2 cellular contexts compared by ENCODE assay signal in the genomic region with DNA sequence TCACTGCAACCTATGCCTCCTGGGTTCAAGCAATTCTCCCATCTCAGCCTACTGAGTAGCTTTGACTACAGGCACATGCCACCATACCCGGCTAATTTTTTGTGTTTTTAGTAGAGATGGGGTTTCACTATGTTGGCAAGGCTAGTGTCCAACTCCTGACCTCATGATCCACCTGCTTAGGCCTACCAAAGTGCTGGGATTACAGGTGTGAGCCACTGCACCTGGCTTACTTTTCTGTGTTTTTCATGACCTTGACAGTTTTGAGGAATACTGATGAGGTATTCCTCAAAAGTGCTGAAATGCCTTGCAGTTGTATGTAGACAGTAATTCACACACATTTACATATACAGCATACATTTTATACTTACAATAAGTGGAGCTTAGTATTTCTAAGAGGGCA.
TF ChIP-seq lines count a peak whose summit lies in the region.

No MANE protein-coding gene starts in this region.

TF ChIP-seq in HepG2, 621 proteins besides CTCF, POLR2A, EP300 and RAD21:
- no peak for TF ChIP-seq SSRP1 (CRISPR knock-in tag; IDR thresholded peaks at IDR 0.05)
- TF ChIP-seq ZNF652 (CRISPR knock-in tag; IDR thresholded peaks at IDR 0.05; ENCODE audit: borderline replicate concordance, low read depth), result no peak
- TF ChIP-seq ZBTB21 (CRISPR knock-in tag; IDR thresholded peaks at IDR 0.05), result no peak
- TF ChIP-seq HOXA7 (CRISPR knock-in tag; IDR thresholded peaks at IDR 0.05), result no peak
- TF ChIP-seq KDM1A (CRISPR knock-in tag; IDR thresholded peaks at IDR 0.05), result no peak

TF ChIP-seq in H1, 55 proteins besides CTCF, POLR2A, EP300 and RAD21:
- TF ChIP-seq ASH2L (IDR thresholded peaks at IDR 0.05; ENCODE audit: low read length), result no peak
- TF ChIP-seq, protein P1, sequence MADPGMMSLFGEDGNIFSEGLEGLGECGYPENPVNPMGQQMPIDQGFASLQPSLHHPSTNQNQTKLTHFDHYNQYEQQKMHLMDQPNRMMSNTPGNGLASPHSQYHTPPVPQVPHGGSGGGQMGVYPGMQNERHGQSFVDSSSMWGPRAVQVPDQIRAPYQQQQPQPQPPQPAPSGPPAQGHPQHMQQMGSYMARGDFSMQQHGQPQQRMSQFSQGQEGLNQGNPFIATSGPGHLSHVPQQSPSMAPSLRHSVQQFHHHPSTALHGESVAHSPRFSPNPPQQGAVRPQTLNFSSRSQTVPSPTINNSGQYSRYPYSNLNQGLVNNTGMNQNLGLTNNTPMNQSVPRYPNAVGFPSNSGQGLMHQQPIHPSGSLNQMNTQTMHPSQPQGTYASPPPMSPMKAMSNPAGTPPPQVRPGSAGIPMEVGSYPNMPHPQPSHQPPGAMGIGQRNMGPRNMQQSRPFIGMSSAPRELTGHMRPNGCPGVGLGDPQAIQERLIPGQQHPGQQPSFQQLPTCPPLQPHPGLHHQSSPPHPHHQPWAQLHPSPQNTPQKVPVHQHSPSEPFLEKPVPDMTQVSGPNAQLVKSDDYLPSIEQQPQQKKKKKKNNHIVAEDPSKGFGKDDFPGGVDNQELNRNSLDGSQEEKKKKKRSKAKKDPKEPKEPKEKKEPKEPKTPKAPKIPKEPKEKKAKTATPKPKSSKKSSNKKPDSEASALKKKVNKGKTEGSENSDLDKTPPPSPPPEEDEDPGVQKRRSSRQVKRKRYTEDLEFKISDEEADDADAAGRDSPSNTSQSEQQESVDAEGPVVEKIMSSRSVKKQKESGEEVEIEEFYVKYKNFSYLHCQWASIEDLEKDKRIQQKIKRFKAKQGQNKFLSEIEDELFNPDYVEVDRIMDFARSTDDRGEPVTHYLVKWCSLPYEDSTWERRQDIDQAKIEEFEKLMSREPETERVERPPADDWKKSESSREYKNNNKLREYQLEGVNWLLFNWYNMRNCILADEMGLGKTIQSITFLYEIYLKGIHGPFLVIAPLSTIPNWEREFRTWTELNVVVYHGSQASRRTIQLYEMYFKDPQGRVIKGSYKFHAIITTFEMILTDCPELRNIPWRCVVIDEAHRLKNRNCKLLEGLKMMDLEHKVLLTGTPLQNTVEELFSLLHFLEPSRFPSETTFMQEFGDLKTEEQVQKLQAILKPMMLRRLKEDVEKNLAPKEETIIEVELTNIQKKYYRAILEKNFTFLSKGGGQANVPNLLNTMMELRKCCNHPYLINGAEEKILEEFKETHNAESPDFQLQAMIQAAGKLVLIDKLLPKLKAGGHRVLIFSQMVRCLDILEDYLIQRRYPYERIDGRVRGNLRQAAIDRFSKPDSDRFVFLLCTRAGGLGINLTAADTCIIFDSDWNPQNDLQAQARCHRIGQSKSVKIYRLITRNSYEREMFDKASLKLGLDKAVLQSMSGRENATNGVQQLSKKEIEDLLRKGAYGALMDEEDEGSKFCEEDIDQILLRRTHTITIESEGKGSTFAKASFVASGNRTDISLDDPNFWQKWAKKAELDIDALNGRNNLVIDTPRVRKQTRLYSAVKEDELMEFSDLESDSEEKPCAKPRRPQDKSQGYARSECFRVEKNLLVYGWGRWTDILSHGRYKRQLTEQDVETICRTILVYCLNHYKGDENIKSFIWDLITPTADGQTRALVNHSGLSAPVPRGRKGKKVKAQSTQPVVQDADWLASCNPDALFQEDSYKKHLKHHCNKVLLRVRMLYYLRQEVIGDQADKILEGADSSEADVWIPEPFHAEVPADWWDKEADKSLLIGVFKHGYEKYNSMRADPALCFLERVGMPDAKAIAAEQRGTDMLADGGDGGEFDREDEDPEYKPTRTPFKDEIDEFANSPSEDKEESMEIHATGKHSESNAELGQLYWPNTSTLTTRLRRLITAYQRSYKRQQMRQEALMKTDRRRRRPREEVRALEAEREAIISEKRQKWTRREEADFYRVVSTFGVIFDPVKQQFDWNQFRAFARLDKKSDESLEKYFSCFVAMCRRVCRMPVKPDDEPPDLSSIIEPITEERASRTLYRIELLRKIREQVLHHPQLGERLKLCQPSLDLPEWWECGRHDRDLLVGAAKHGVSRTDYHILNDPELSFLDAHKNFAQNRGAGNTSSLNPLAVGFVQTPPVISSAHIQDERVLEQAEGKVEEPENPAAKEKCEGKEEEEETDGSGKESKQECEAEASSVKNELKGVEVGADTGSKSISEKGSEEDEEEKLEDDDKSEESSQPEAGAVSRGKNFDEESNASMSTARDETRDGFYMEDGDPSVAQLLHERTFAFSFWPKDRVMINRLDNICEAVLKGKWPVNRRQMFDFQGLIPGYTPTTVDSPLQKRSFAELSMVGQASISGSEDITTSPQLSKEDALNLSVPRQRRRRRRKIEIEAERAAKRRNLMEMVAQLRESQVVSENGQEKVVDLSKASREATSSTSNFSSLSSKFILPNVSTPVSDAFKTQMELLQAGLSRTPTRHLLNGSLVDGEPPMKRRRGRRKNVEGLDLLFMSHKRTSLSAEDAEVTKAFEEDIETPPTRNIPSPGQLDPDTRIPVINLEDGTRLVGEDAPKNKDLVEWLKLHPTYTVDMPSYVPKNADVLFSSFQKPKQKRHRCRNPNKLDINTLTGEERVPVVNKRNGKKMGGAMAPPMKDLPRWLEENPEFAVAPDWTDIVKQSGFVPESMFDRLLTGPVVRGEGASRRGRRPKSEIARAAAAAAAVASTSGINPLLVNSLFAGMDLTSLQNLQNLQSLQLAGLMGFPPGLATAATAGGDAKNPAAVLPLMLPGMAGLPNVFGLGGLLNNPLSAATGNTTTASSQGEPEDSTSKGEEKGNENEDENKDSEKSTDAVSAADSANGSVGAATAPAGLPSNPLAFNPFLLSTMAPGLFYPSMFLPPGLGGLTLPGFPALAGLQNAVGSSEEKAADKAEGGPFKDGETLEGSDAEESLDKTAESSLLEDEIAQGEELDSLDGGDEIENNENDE (IDR thresholded peaks at IDR 0.05; ENCODE audit: insufficient replicate concordance, low read length), result no peak
- no peak for TF ChIP-seq GABPA (IDR thresholded peaks at IDR 0.05; ENCODE audit: borderline replicate concordance, insufficient read depth, low read length)
- TF ChIP-seq SP1 (IDR thresholded peaks at IDR 0.05; ENCODE audit: low read depth, low read length), result no peak
- no peak for TF ChIP-seq TEAD4 (IDR thresholded peaks at IDR 0.05; ENCODE audit: low read depth, low read length)
- TF ChIP-seq MAFK (IDR thresholded peaks at IDR 0.05; ENCODE audit: low read depth, low read length), result no peak
- no peak for TF ChIP-seq SIX5 (IDR thresholded peaks at IDR 0.05; ENCODE audit: low read depth, low read length)
- TF ChIP-seq, protein P2, sequence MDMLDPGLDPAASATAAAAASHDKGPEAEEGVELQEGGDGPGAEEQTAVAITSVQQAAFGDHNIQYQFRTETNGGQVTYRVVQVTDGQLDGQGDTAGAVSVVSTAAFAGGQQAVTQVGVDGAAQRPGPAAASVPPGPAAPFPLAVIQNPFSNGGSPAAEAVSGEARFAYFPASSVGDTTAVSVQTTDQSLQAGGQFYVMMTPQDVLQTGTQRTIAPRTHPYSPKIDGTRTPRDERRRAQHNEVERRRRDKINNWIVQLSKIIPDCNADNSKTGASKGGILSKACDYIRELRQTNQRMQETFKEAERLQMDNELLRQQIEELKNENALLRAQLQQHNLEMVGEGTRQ (IDR thresholded peaks at IDR 0.05; ENCODE audit: low read length), result no peak
- TF ChIP-seq SIRT6 (IDR thresholded peaks at IDR 0.05; ENCODE audit: low read length), result no peak
- TF ChIP-seq SP4 (IDR thresholded peaks at IDR 0.05; ENCODE audit: low read length), result no peak
- TF ChIP-seq SP2 (IDR thresholded peaks at IDR 0.05; ENCODE audit: low read length), result no peak
- no peak for TF ChIP-seq CBX5 (IDR thresholded peaks at IDR 0.05; ENCODE audit: low read depth, low read length)
- TF ChIP-seq BCL11A (IDR thresholded peaks at IDR 0.05; ENCODE audit: low read depth in 2 of 2, low read length in 2 of 2), result no peak
- TF ChIP-seq RNF2 (IDR thresholded peaks at IDR 0.05; ENCODE audit: borderline replicate concordance, low read depth, low read length, missing control alignments, poor library complexity, severe bottlenecking), result no peak
- TF ChIP-seq POU5F1 (IDR thresholded peaks at IDR 0.05; ENCODE audit: low read depth, low read length), result no peak
